ENCODE assay signal across 16 cellular contexts in the genomic region with DNA sequence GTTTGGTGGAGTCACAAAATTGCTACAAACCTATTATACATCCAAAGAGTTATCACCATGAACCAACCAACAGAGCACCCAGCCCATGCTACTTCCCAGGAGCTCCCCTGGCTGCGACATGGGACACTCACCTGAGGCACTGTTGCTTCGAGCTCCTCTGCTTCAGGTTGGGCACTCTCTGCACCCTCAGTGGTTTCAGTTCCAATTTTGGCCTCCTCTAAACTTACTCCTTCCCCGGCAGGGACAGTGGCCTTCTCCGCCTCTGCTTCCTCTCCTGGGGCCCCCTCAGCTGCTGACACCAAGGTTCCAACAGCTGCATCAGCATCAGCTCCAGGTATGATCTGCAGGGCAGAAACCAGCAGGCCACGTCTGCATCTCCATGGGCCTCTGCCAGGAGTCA.
A peak's percentile ranks its signal among the peaks of the same experiment; 100 is the strongest.
DNase-seq lines count a peak whose midpoint lies in the region; ATAC-seq and TF ChIP-seq lines count a peak whose summit lies in the region.
"Had no signal": no experiment of that assay in that cellular context is flagged by ENCODE, and none has a peak within 500 bp of the region (broad histone marks: within the 10 kb centered on the region; RNA-seq: fewer than 3 reads in every experiment).

No MANE protein-coding gene starts in this region.

- H3K4me3 Mint-ChIP-seq in activated naive CD4-positive, alpha-beta T cell treated with anti-CD3 and anti-CD28 coated beads, Interleukin-2, amount 10 ng/mL, durations not matched to agents 7 days and 5 days, result no peak overlapping the region

- H3K4me1 ChIP-seq in MM.1S (ENCODE audit: low read length), result peaks cover 31% of the 10 kb centered on the region
- H3K4me1 ChIP-seq in ascending aorta, result no peaks in the 10 kb centered on the region

- peaks cover 14% of the 10 kb centered on the region for H3F3A ChIP-seq in MM.1S (ENCODE audit: insufficient read depth, low read length)

- H3K36me3 ChIP-seq in MM.1S (replicated peaks; ENCODE audit: insufficient read depth, low read length) (no peaks in the 10 kb centered on the region), ascending aorta (no peaks in the 10 kb centered on the region)
- H3K36me3 ChIP-seq: left lung, thoracic aorta had no signal

- no peak for TF ChIP-seq CTCF in GM12865 (IDR thresholded peaks at IDR 0.05; ENCODE audit: insufficient read depth, low read depth, low read length, missing control alignments)
- TF ChIP-seq CTCF in MM.1S (IDR thresholded peaks at IDR 0.05; ENCODE audit: low read length), result no peak
- no peak for TF ChIP-seq CTCF in ascending aorta (IDR thresholded peaks at IDR 0.05)

- H3K9ac ChIP-seq in MM.1S (ENCODE audit: low read length), result peak overlapping the region; percentile 15; the same call in 1 of the 2 replicates

- no peaks in the 10 kb centered on the region for H3K9me3 Mint-ChIP-seq in activated naive CD4-positive, alpha-beta T cell treated with anti-CD3 and anti-CD28 coated beads, Interleukin-2, amount 10 ng/mL, durations not matched to agents 7 days and 5 days
- H3K9me3 Mint-ChIP-seq: activated T-helper 2 cell treated with anti-CD3 and anti-CD28 coated beads, Interferon-gamma antibody, Interleukin-2, Interleukin-4, amounts not matched to agents 10 μg/mL and 5 μg/mL and 100 μg/mL, durations not matched to agents 14 hours and 24 hours and 36 hours had no signal

- no peaks in the 10 kb centered on the region for H3K9me3 ChIP-seq in MM.1S (replicated peaks; ENCODE audit: insufficient read depth, low read length)
- H3K9me3 ChIP-seq in ascending aorta, result no peaks in the 10 kb centered on the region
- H3K9me3 ChIP-seq: left lung, thoracic aorta had no signal

- H3K36me3 Mint-ChIP-seq in activated naive CD4-positive, alpha-beta T cell treated with anti-CD3 and anti-CD28 coated beads, Interleukin-2, amount 10 ng/mL, durations not matched to agents 7 days and 5 days, result no peaks in the 10 kb centered on the region

- H2AFZ ChIP-seq in MM.1S (ENCODE audit: low read length), result peak overlapping the region; percentile 49

- peaks cover 3% of the 10 kb centered on the region for H3K27me3 Mint-ChIP-seq in activated naive CD4-positive, alpha-beta T cell treated with anti-CD3 and anti-CD28 coated beads, Interleukin-2, amount 10 ng/mL, durations not matched to agents 7 days and 5 days

- H3K4me2 ChIP-seq in MM.1S (ENCODE audit: low read depth, low read length), result peak overlapping the region; percentile 62

- no peaks in the 10 kb centered on the region for H3K27me3 ChIP-seq in MM.1S (replicated peaks; ENCODE audit: insufficient read depth, low read length)
- H3K27me3 ChIP-seq in ascending aorta, result no peaks in the 10 kb centered on the region
- H3K27me3 ChIP-seq: left lung had no signal

- peaks cover 4% of the 10 kb centered on the region for H3K4me1 Mint-ChIP-seq in activated naive CD4-positive, alpha-beta T cell treated with anti-CD3 and anti-CD28 coated beads, Interleukin-2, amount 10 ng/mL, durations not matched to agents 7 days and 5 days

- peak; percentile 68 for ATAC-seq in GM19438 (IDR thresholded peaks at IDR 0.05; ENCODE audit: low read depth, unreplicated experiment)
- peak; percentile 79 for ATAC-seq in HG02678 (IDR thresholded peaks at IDR 0.05; ENCODE audit: unreplicated experiment)

- CTCF ChIA-PET in activated naive CD4-positive, alpha-beta T cell treated with anti-CD3 and anti-CD28 coated beads, Interleukin-2, amount 10 ng/mL, durations not matched to agents 7 days and 5 days (lab: Charles Lee), result interaction anchor here (1.0 to 1.8 kb wide), 3 partner anchors 24 to 266 kb away, joined by 3 to 4 read pairs (median 3); no protein-coding TSS in a partner anchor

- DNase-seq in GM12865 (ENCODE audit: low read depth) (peak; percentile 26), MM.1S (peak; percentile 92), Kasumi-1 (lab: John Stamatoyannopoulos, UW) (no peak), ascending aorta (ENCODE audit: low spot score in 2 of 2) (no peak), SW 1271 (lab: John Stamatoyannopoulos, UW) (no peak)
- no peak for DNase-seq in activated naive CD4-positive, alpha-beta T cell treated with anti-CD3 and anti-CD28 coated beads, Interleukin-2, amount 10 ng/mL, durations not matched to agents 7 days and 5 days
- DNase-seq: activated CD4-positive, alpha-beta T cell treated with anti-CD3 and anti-CD28 coated beads, Interleukin-2, amount 50 U/mL, for 48 hours; anterior cingulate cortex; NCI-H82; T1000 had no signal

- no peaks in the 10 kb centered on the region for H4K20me1 ChIP-seq in MM.1S (ENCODE audit: insufficient read depth, low read length)

- peak overlapping the region; percentile 73; the same call in 1 of the 2 replicates for H3K27ac ChIP-seq in MM.1S (ENCODE audit: low read length)
- no peak overlapping the region for H3K27ac ChIP-seq in ascending aorta
- H3K27ac ChIP-seq: coronary artery, left lung, thoracic aorta had no signal

- H3K27ac Mint-ChIP-seq in activated naive CD4-positive, alpha-beta T cell treated with anti-CD3 and anti-CD28 coated beads, Interleukin-2, amount 10 ng/mL, durations not matched to agents 7 days and 5 days, result no peak overlapping the region
- H3K27ac Mint-ChIP-seq: activated T-helper 2 cell treated with anti-CD3 and anti-CD28 coated beads, Interferon-gamma antibody, Interleukin-2, Interleukin-4, amounts not matched to agents 10 μg/mL and 5 μg/mL and 100 μg/mL, durations not matched to agents 14 hours and 24 hours and 36 hours had no signal

- H3K9me2 ChIP-seq in MM.1S (replicated peaks; ENCODE audit: insufficient read depth, low read length), result no peaks in the 10 kb centered on the region

- H3K4me3 ChIP-seq in GM12865 (ENCODE audit: low read depth, low read length) (no peak overlapping the region), MM.1S (ENCODE audit: low read length) (peak overlapping the region; percentile 11; the same call in 1 of the 2 replicates), ascending aorta (no peak overlapping the region)
- H3K4me3 ChIP-seq: coronary artery, left lung, thoracic aorta had no signal

- no peaks in the 10 kb centered on the region for H3K79me2 ChIP-seq in MM.1S (ENCODE audit: low read length)

- intact Hi-C loops in ascending aorta (cut with DNase I), result no loop called here

Comparison
In these comparisons a context has a peak if more than half of its experiments do, and no peak if none do; other contexts are left out.
1. DNase-seq: peak in GM12865 (single experiment) and MM.1S (single experiment); none in Kasumi-1 (0 of 2), ascending aorta (0 of 2), activated naive CD4-positive, alpha-beta T cell treated with anti-CD3 and anti-CD28 coated beads, Interleukin-2, amount 10 ng/mL, durations not matched to agents 7 days and 5 days (single experiment) and SW 1271 (0 of 2).